ENCODE assay signal across 14 cellular contexts in the genomic region with DNA sequence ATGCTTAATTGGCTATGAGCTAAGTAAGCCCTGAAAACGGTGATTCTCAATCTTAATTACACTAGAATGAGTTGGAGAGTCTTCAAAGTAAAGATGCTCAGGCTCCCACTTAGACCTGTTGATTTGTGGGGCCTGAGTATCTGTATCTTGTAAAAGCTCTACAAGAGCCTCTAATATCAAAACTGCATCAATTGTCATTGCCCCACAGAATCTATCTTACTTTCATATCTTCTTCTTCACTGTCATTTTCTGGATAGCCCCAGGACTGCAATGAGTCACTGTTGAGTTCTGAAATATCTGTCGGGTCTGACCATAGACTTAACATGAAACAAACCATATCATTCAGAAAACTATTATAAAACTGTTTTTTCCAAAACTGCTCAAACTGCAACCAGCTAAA.
A peak's percentile ranks its signal among the peaks of the same experiment; 100 is the strongest.
DNase-seq lines count a peak whose midpoint lies in the region; ATAC-seq and TF ChIP-seq lines count a peak whose summit lies in the region.
"Had no signal": no experiment of that assay in that cellular context is flagged by ENCODE, and none has a peak within 500 bp of the region (broad histone marks: within the 10 kb centered on the region; RNA-seq: fewer than 3 reads in every experiment).

No MANE protein-coding gene starts in this region.

- no peaks in the 10 kb centered on the region for H3K4me1 ChIP-seq in naive thymus-derived CD4-positive, alpha-beta T cell (ENCODE audit: control insufficient read depth in 2 of 2, insufficient read depth in 2 of 2, low read length in 2 of 2)
- H3K4me1 ChIP-seq: adrenal gland, parathyroid adenoma had no signal

- H3K9me3 Mint-ChIP-seq in naive thymus-derived CD4-positive, alpha-beta T cell, result peaks cover 0 to 4% (median 0%) of the 10 kb centered on the region in 11 donors

- CTCF ChIA-PET in naive thymus-derived CD4-positive, alpha-beta T cell (lab: Charles Lee), result no interaction called here
- CTCF ChIA-PET in HEK293T (lab: Yijun Ruan, JAX), result no interaction called here

- no peak for TF ChIP-seq CTCF in GM13977 (IDR thresholded peaks at IDR 0.05; ENCODE audit: extremely low read depth, insufficient read depth, missing control alignments)

- H3K27me3 ChIP-seq in naive thymus-derived CD4-positive, alpha-beta T cell (ENCODE audit: control insufficient read depth in 2 of 2, insufficient read depth in 2 of 2, low read length in 2 of 2), result no peaks in the 10 kb centered on the region
- H3K27me3 ChIP-seq: adrenal gland had no signal

- H3K4me1 Mint-ChIP-seq in naive thymus-derived CD4-positive, alpha-beta T cell, result no peaks in the 10 kb centered on the region

- intact Hi-C loops in naive thymus-derived CD4-positive, alpha-beta T cell (cut with micrococcal nuclease), result no loop called here

- no peak overlapping the region for H3K27ac Mint-ChIP-seq in naive thymus-derived CD4-positive, alpha-beta T cell

- peaks cover 0 to 16% (median 7%) of the 10 kb centered on the region in 5 donors for H3K27me3 Mint-ChIP-seq in naive thymus-derived CD4-positive, alpha-beta T cell

- no peak overlapping the region for H3K27ac ChIP-seq in naive thymus-derived CD4-positive, alpha-beta T cell (ENCODE audit: low read depth, low read length)
- H3K27ac ChIP-seq: adrenal gland, parathyroid adenoma, RWPE1 had no signal

- no peaks in the 10 kb centered on the region for H3K9me3 ChIP-seq in naive thymus-derived CD4-positive, alpha-beta T cell (ENCODE audit: control insufficient read depth in 2 of 3, low read length in 3 of 3)
- H3K9me3 ChIP-seq: adrenal gland had no signal

- H3K4me3 ChIP-seq in naive thymus-derived CD4-positive, alpha-beta T cell (ENCODE audit: low read length), result no peak overlapping the region
- H3K4me3 ChIP-seq: adrenal gland had no signal

- POLR2A ChIA-PET in naive thymus-derived CD4-positive, alpha-beta T cell (lab: Charles Lee), result no interaction called here
- POLR2A ChIA-PET in HEK293T (lab: Yijun Ruan, JAX), result no interaction called here

- H3K4me3 Mint-ChIP-seq in naive thymus-derived CD4-positive, alpha-beta T cell, result no peak overlapping the region

- in situ Hi-C loops in GM13977 (cut with MboI; ENCODE audit: low pct_unique_long_range_greater_than_20kb, low sequenced_read_pairs, unreplicated experiment), result no loop called here

- DNase-seq in GM13977 (ENCODE audit: low spot score), result peak; percentile 18
- no peak for DNase-seq in naive thymus-derived CD4-positive, alpha-beta T cell
- DNase-seq in stimulated activated CD4-positive, alpha-beta T cell treated with anti-CD3 and anti-CD28 coated beads, Interleukin-15, amount 100 ng/mL, for 24 hours, result no peak
- DNase-seq in stimulated activated CD4-positive, alpha-beta T cell treated with anti-CD3 and anti-CD28 coated beads, Interleukin-1b, Interleukin-23, amount 100 ng/mL, for 48 hours, result no peak
- DNase-seq in HEK293T (ENCODE audit: extremely low spot score), result no peak
- DNase-seq: adrenal gland, dermis blood vessel endothelial cell, NCI-H1105, NCI-H510A treated with DMSO at 0.1 percent for 48 hours had no signal

- H3K36me3 Mint-ChIP-seq in naive thymus-derived CD4-positive, alpha-beta T cell, result no peaks in the 10 kb centered on the region

- H3K36me3 ChIP-seq in naive thymus-derived CD4-positive, alpha-beta T cell (ENCODE audit: control insufficient read depth in 2 of 3, insufficient read depth in 3 of 3, low read length in 3 of 3), result no peaks in the 10 kb centered on the region
- H3K36me3 ChIP-seq: adrenal gland had no signal

- ATAC-seq in GM19395 (IDR thresholded peaks at IDR 0.05; ENCODE audit: unreplicated experiment), result peak; percentile 90
- peak; percentile 90 for ATAC-seq in HG02852 (IDR thresholded peaks at IDR 0.05; ENCODE audit: unreplicated experiment)
- ATAC-seq in HG03565 (IDR thresholded peaks at IDR 0.05; ENCODE audit: unreplicated experiment), result peak; percentile 95
- ATAC-seq in naive thymus-derived CD4-positive, alpha-beta T cell, result no peak

TF ChIP-seq in HEK293T, 16 proteins besides CTCF, POLR2A, EP300 and RAD21:
- TF ChIP-seq CTBP1 (IDR thresholded peaks at IDR 0.05; ENCODE audit: borderline replicate concordance), result no peak
- no peak for TF ChIP-seq SP1 (IDR thresholded peaks at IDR 0.05)
TF ChIP-seq in HEK293T: peak in this region for 0.
